ENCODE assay signal across 15 cellular contexts in the genomic region with DNA sequence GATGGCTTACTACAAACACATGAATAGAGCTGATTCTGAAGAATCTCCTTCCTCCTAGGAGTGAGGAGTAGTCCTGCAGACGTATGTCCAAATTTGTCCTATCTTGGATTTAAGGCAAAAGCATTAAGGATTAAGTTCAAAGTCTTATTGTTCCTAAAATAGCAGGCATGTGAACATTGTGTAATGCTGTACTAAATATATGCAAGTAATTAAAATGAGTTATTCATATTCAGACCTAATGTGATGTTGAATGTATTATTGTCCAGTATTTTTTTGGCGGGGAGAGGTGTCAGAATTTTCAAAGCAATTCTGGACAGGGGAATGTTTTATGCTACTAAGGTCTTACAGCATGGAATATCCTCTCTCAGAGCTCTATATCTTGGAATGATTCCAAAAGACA.
"Had no signal": no experiment of that assay in that cellular context is flagged by ENCODE, and none has a peak within 500 bp of the region (broad histone marks: within the 10 kb centered on the region; RNA-seq: fewer than 3 reads in every experiment).

No MANE protein-coding gene starts in this region.

- H3K27ac ChIP-seq: lower lobe of right lung, prostate gland, skin epidermis, spleen had no signal

- H3K36me3 ChIP-seq: lower lobe of right lung, prostate gland, spleen had no signal

- H3K4me3 ChIP-seq: lower lobe of right lung, prostate gland, skin epidermis, spleen had no signal

- H3K4me1 ChIP-seq: lower lobe of right lung, prostate gland had no signal

- H3K27me3 ChIP-seq: spleen had no signal

- H3K9me3 ChIP-seq: lower lobe of right lung, prostate gland, spleen had no signal

- DNase-seq: cortex of kidney; effector memory CD8-positive, alpha-beta T cell; erythroblast; head of caudate nucleus; left ventricle myocardium superior; lower lobe of right lung; naive thymus-derived CD8-positive, alpha-beta T cell; nephron progenitor cell; nucleus accumbens; right cardiac atrium; spleen; stimulated activated CD4-positive, alpha-beta T cell treated with anti-CD3 and anti-CD28 coated beads, Interleukin-4, amount 100 ng/mL, for 4 hours; stimulated activated naive B cell treated with anti-CD40 and anti-IgM and Interleukin-4, amounts not matched to agents 10 μg/mL and 1 μg/mL and 100 μg/mL, for 72 hours had no signal

- ATAC-seq: effector memory CD8-positive, alpha-beta T cell; left ventricle myocardium superior; lower lobe of right lung; naive thymus-derived CD8-positive, alpha-beta T cell; right cardiac atrium; stimulated activated naive B cell treated with anti-CD40 and anti-IgM and Interleukin-4, amounts not matched to agents 10 μg/mL and 1 μg/mL and 100 μg/mL, for 72 hours had no signal
